Comparison of ENCODE assay signal across 1 cellular context in the genomic region with DNA sequence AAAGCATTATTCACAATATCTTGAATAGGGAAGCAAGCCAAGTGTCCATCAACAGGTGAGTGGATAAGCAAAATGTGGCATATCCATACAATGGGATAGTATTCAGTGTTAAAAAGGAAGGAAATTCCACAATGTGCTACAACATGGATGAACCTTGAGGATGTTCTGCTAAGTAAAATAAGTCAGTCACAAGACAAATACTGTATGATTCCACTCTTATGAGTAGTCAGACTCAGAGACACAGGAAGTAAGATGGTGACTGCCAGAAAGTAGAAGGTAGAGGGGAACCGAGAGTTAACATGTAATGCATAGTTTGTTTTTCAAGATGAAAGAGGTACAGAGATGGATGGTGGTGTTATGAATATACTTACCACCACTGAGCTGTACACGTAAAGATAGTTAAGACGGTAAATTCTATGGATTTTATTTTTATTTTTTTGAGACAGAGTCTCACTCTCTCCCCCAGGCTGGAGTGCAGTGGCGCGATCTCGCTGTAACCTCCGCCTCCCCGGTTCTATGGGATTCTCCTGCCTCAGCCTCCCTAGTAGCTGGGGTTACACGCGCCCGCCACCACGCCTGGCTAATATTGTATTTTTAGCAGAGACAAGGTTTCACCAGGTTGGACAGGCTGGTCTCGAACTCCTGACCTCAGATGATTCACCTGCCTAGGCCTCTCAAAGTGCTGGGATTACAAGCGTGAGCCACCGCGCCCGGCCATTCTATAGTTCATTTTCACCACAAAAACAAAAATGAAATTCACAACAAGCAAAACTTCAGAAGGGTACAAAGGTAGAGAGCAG.
TF ChIP-seq lines count a peak whose summit lies in the region.

No MANE protein-coding gene starts in this region.

TF ChIP-seq in HepG2, 621 proteins besides CTCF, POLR2A, EP300 and RAD21 (continued from another document):
- TF ChIP-seq TEF (CRISPR knock-in tag; IDR thresholded peaks at IDR 0.05) (no peak), ZNF280D (CRISPR knock-in tag; IDR thresholded peaks at IDR 0.05) (no peak), ZBTB33 (CRISPR knock-in tag; IDR thresholded peaks at IDR 0.05) (peak; percentile 38; the same call in 1 of the 2 replicates), KLF13 (CRISPR knock-in tag; IDR thresholded peaks at IDR 0.05) (no peak), BCL6 (CRISPR knock-in tag; IDR thresholded peaks at IDR 0.05) (no peak), ZNF275 (CRISPR knock-in tag; IDR thresholded peaks at IDR 0.05; ENCODE audit: borderline replicate concordance) (no peak), NR2C2 (CRISPR knock-in tag; IDR thresholded peaks at IDR 0.05; ENCODE audit: borderline replicate concordance) (no peak), CHD4 (IDR thresholded peaks at IDR 0.05; ENCODE audit: borderline replicate concordance, low read length) (0 out of 2 replicates have a peak, but pooled peaks have one; percentile 32), ZNF713 (CRISPR knock-in tag; IDR thresholded peaks at IDR 0.05) (no peak), ZNF205 (CRISPR knock-in tag; IDR thresholded peaks at IDR 0.05) (no peak), ZNF644 (CRISPR knock-in tag; IDR thresholded peaks at IDR 0.05; ENCODE audit: low read depth) (no peak), POGZ (CRISPR knock-in tag; IDR thresholded peaks at IDR 0.05) (no peak), ZMYM2 (CRISPR knock-in tag; IDR thresholded peaks at IDR 0.05) (0 out of 2 replicates have a peak, but pooled peaks have one; percentile 63), PRDM10 (CRISPR knock-in tag; IDR thresholded peaks at IDR 0.05; ENCODE audit: low read depth) (peak; percentile 93; the same call in 1 of the 2 replicates), KDM3A (CRISPR knock-in tag; IDR thresholded peaks at IDR 0.05; ENCODE audit: low read depth) (0 out of 2 replicates have a peak, but pooled peaks have one; percentile 3), MBD4 (IDR thresholded peaks at IDR 0.05; ENCODE audit: borderline replicate concordance, low read length) (no peak), THAP8 (CRISPR knock-in tag; IDR thresholded peaks at IDR 0.05; ENCODE audit: borderline replicate concordance) (no peak), ARID2 (CRISPR knock-in tag; IDR thresholded peaks at IDR 0.05; ENCODE audit: borderline replicate concordance) (no peak)
- TF ChIP-seq, protein P1, sequence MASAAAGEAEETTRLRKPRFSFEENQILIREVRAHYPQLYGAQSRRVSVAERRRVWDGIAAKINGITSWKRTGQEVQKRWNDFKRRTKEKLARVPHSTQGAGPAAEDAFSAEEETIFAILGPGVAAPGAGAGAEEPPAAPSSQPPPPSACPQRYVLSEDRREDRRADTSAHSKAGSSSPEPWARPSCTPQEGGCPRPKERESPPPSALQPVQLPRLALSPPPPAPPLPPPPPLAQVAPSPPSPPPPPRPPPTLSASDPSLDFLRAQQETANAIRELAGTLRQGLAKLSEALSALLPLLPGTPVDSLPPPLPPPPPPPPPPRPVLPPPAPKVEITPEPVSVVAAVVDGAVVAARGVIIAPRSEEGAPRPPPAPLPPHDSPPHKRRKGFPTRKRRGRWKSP (CRISPR knock-in tag; IDR thresholded peaks at IDR 0.05), result no peak
